In the genomic region with DNA sequence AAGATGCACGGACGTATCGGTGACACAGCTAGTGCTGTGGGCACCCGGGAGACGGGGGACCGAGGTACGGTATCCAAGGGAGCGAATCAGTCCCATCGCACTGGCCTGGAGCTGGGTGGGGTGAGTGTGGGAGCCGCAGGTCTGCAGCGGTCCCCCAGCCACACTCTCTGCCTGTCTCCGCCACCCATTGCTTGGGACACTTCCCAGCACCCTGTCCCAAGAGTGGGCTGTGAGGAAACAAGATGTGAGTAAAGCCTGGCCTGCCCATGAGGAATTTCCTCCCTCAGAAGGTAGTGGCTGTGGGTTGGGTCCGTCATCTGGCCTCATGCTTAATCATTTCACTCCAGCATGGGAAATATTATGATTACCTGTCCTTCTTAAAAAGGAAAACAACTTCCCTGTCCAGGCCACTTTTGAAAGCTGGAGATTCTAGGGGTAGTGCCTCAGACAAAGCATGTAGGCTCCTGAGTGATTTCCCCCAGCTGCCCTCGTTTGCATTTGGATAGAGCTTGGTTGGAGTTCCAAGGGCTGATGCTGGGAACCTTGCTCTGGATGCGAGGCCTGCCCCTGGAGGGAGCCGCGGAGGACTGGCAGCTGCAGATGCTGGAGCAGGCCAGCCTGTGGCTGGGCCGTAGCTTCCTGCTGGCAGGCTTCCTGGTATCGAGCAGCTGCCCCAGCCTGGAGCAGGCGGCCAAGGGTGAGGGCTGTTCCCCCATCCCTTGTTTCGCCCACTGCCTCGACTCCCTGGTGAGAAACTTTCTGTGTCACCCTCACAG, we compare ENCODE assay signal across 11 cellular contexts. TPM values are rescaled to one million over a fixed set of nuclear protein-coding genes. Genes with fewer than 3 reads are reported as not detected.
DNase-seq lines count a peak whose midpoint lies in the region; ATAC-seq and TF ChIP-seq lines count a peak whose summit lies in the region.
"Had no signal": no experiment of that assay in that cellular context is flagged by ENCODE, and none has a peak within 500 bp of the region (broad histone marks: within the 10 kb centered on the region; RNA-seq: fewer than 3 reads in every experiment).

No MANE protein-coding gene starts in this region.

- H3K27me3 Mint-ChIP-seq in Caco-2 (ENCODE audit: insufficient read depth, unreplicated experiment) = no peaks in the 10 kb centered on the region

- no peak overlapping the region for H3K4me3 Mint-ChIP-seq in Caco-2 (ENCODE audit: unreplicated experiment)

- DNase-seq in Ammon's horn (ENCODE audit: low spot score) (peak; percentile 64), Caco-2 (no peak)
- DNase-seq: activated T-cell treated with anti-CD3 and anti-CD28 coated beads for 4 hours; effector CD8-positive, alpha-beta T cell; NCI-H345; RPMI8226; stimulated activated CD8-positive, alpha-beta memory T cell treated with anti-CD3 and anti-CD28 coated beads, Interleukin-4, amount 100 ng/mL, for 48 hours had no signal

- BruUV-seq in Caco-2 (replicated peaks; lab: Mats Ljungman, UMichigan) = no TSS peak

- H3K36me3 Mint-ChIP-seq in Caco-2 (ENCODE audit: insufficient read depth, unreplicated experiment) = peaks cover 60% of the 10 kb centered on the region

- H3K27me3 ChIP-seq in iPS-15b (ENCODE audit: control insufficient read depth, insufficient read depth, low read length) = no peaks in the 10 kb centered on the region
- H3K27me3 ChIP-seq in Caco-2 (replicated peaks; ENCODE audit: control insufficient read depth, insufficient read depth, low read length) = no peaks in the 10 kb centered on the region

- intact Hi-C loops in Caco-2 (cut with micrococcal nuclease; ENCODE audit: unreplicated experiment) = no loop called here

- CTCF ChIA-PET in Caco-2 (lab: Charles Lee) = no interaction called here

- H3K4me1 Mint-ChIP-seq in Caco-2 (ENCODE audit: low read depth, unreplicated experiment) = peaks cover 9% of the 10 kb centered on the region

- no peak overlapping the region for H3K4me3 ChIP-seq in iPS-15b (ENCODE audit: low read depth, low read length)
- no peak overlapping the region for H3K4me3 ChIP-seq in Caco-2 (ENCODE audit: low read depth, low read length)

- H3K4me1 ChIP-seq in iPS-15b (ENCODE audit: control insufficient read depth, insufficient read depth, low read length) (peaks cover 22% of the 10 kb centered on the region), Caco-2 (peaks cover 10% of the 10 kb centered on the region)

- no peak for ATAC-seq in GM18868 (IDR thresholded peaks at IDR 0.05; ENCODE audit: unreplicated experiment)

- H3K9me3 Mint-ChIP-seq in Caco-2 (ENCODE audit: unreplicated experiment) = no peaks in the 10 kb centered on the region

- no peaks in the 10 kb centered on the region for H3K9me3 ChIP-seq in iPS-15b (ENCODE audit: control insufficient read depth, insufficient read depth, low read length)
- H3K9me3 ChIP-seq in Caco-2 = no peaks in the 10 kb centered on the region

- H3K36me3 ChIP-seq in iPS-15b (ENCODE audit: control insufficient read depth, insufficient read depth, low read length) = peaks cover 47% of the 10 kb centered on the region
- H3K36me3 ChIP-seq in Caco-2 (ENCODE audit: control insufficient read depth, insufficient read depth, low read length) = peaks cover 15% of the 10 kb centered on the region

- H3K9ac ChIP-seq in iPS-15b (ENCODE audit: low read depth, low read length) = peak overlapping the region; percentile 30

- POLR2A ChIA-PET in Caco-2 (lab: Charles Lee) = no interaction called here

- no peak for TF ChIP-seq CTCF in Caco-2 (IDR thresholded peaks at IDR 0.05; ENCODE audit: insufficient read depth in 1 of 2, low read depth in 1 of 2, low read length in 1 of 2, severe bottlenecking in 1 of 2, unreplicated experiment in 1 of 2)

- no peak overlapping the region for H3K27ac Mint-ChIP-seq in Caco-2 (ENCODE audit: unreplicated experiment)

RNA-seq across cellular contexts. Expression of gene ACTR3C, which starts 6.2 kb away (rescaled TPM):
- total RNA-seq in Caco-2 (2022) = 8.0 and 9.2 TPM in 2 replicates
- total RNA-seq: M059J had no signal

RNA-seq across cellular contexts. Expression of gene LRRC61, which starts 6.4 kb away (rescaled TPM):
- 32.4 and 35.8 TPM in 2 replicates for total RNA-seq in Caco-2 (2022)
- total RNA-seq: A172, M059J had no signal

RNA-seq across cellular contexts. Expression of gene RARRES2, which starts 11.9 kb away (rescaled TPM):
- total RNA-seq in Caco-2 (2022) = not detected in 2 replicates

RNA-seq across cellular contexts. Expression of gene REPIN1, which starts 39.1 kb away (rescaled TPM):
- 141 and 148 TPM in 2 replicates for total RNA-seq in Caco-2 (2022)

RNA-seq across cellular contexts. Expression of gene ZNF775, which starts 49.6 kb away (rescaled TPM):
- 4.0 and 4.4 TPM in 2 replicates for total RNA-seq in Caco-2 (2022)
